11 cellular contexts compared by ENCODE assay signal in genomic region chr9:131545003-131545785, GRCh38. TPM values are rescaled to one million over a fixed set of nuclear protein-coding genes. Genes with fewer than 3 reads are reported as not detected.
A peak's percentile ranks its signal among the peaks of the same experiment; 100 is the strongest.
DNase-seq lines count a peak whose midpoint lies in the region; ATAC-seq and TF ChIP-seq lines count a peak whose summit lies in the region.
"Had no signal": no experiment of that assay in that cellular context is flagged by ENCODE, and none has a peak within 500 bp of the region (broad histone marks: within the 10 kb centered on the region; RNA-seq: fewer than 3 reads in every experiment).

Gene PRRT1B, plus strand, starts transcription at chr9:131545523. Its CDS starts 93 bp downstream, at chr9:131545616.

- TF ChIP-seq CTCF in natural killer cell (IDR thresholded peaks at IDR 0.05) = no peak
- TF ChIP-seq CTCF in HFFc6 (IDR thresholded peaks at IDR 0.05) = no peak

- intact Hi-C loops in natural killer cell (cut with micrococcal nuclease) = no loop called here

- peak within 1 kb of the TSS; percentile 53 for H3K4me3 Mint-ChIP-seq in natural killer cell
- H3K4me3 Mint-ChIP-seq in natural killer cell treated with Interleukin-12 subunit alpha and Interleukin-12 subunit beta and Interleukin-15 and Interleukin-18, amount 100 ng/mL, for 72 hours = no peak within 1 kb of the TSS
- peak within 1 kb of the TSS; percentile 58 for H3K4me3 Mint-ChIP-seq in activated naive CD8-positive, alpha-beta T cell treated with anti-CD3 and anti-CD28 coated beads for 36 hours
- H3K4me3 Mint-ChIP-seq in HFFc6 = no peak within 1 kb of the TSS

- no peak for ATAC-seq in natural killer cell
- ATAC-seq in natural killer cell treated with Interleukin-12 subunit alpha and Interleukin-12 subunit beta and Interleukin-15 and Interleukin-18, amount 100 ng/mL, for 72 hours = no peak
- peak; percentile 95 for ATAC-seq in left lobe of liver
- ATAC-seq in HG03097 (IDR thresholded peaks at IDR 0.05; ENCODE audit: low FRiP score, unreplicated experiment) = no peak

- DNase-seq in natural killer cell = no peak
- DNase-seq in natural killer cell treated with Interleukin-12 subunit alpha and Interleukin-12 subunit beta and Interleukin-15 and Interleukin-18, amount 100 ng/mL, for 72 hours (ENCODE audit: low spot score) = no peak
- no peak for DNase-seq in activated naive CD8-positive, alpha-beta T cell treated with anti-CD3 and anti-CD28 coated beads for 36 hours
- peak; percentile 94 for DNase-seq in left lobe of liver (ENCODE audit: low spot score)
- peak; percentile 84 for DNase-seq in ureter (ENCODE audit: low spot score)
- DNase-seq in Kasumi-1 (lab: John Stamatoyannopoulos, UW) = no peak
- no peak for DNase-seq in HFFc6
- DNase-seq: activated CD4-positive, alpha-beta memory T cell treated with anti-CD3 and anti-CD28 coated beads, Interleukin-2, amount 10 ng/mL, durations not matched to agents 7 days and 5 days had no signal

- H3K4me1 Mint-ChIP-seq in natural killer cell (peaks cover 0 to 13% of the 10 kb centered on the region in 2 donors), HFFc6 (ENCODE audit: low read depth) (peaks cover 5% of the 10 kb centered on the region)
- peaks cover 6 to 7% of the 10 kb centered on the region in 2 donors for H3K4me1 Mint-ChIP-seq in natural killer cell treated with Interleukin-12 subunit alpha and Interleukin-12 subunit beta and Interleukin-15 and Interleukin-18, amount 100 ng/mL, for 72 hours (ENCODE audit: low read depth in 2 of 2)
- H3K4me1 Mint-ChIP-seq in activated naive CD8-positive, alpha-beta T cell treated with anti-CD3 and anti-CD28 coated beads for 36 hours = peaks cover 9% of the 10 kb centered on the region

- H3K9me3 Mint-ChIP-seq in natural killer cell (peaks cover 2 to 6% of the 10 kb centered on the region in 2 donors), HFFc6 (peaks cover 33% of the 10 kb centered on the region)
- peaks cover 6% of the 10 kb centered on the region for H3K9me3 Mint-ChIP-seq in natural killer cell treated with Interleukin-12 subunit alpha and Interleukin-12 subunit beta and Interleukin-15 and Interleukin-18, amount 100 ng/mL, for 72 hours
- peaks cover 34% of the 10 kb centered on the region for H3K9me3 Mint-ChIP-seq in activated naive CD8-positive, alpha-beta T cell treated with anti-CD3 and anti-CD28 coated beads for 36 hours

- peaks cover 9% of the 10 kb centered on the region for H3K36me3 Mint-ChIP-seq in natural killer cell
- peaks cover 15% of the 10 kb centered on the region for H3K36me3 Mint-ChIP-seq in natural killer cell treated with Interleukin-12 subunit alpha and Interleukin-12 subunit beta and Interleukin-15 and Interleukin-18, amount 100 ng/mL, for 72 hours
- H3K36me3 Mint-ChIP-seq in activated naive CD8-positive, alpha-beta T cell treated with anti-CD3 and anti-CD28 coated beads for 36 hours = peaks cover 17% of the 10 kb centered on the region
- peaks cover 24% of the 10 kb centered on the region for H3K36me3 Mint-ChIP-seq in HFFc6 (ENCODE audit: low read depth)

- H3K27ac Mint-ChIP-seq in natural killer cell = no peak within 1 kb of the TSS
- no peak within 1 kb of the TSS for H3K27ac Mint-ChIP-seq in natural killer cell treated with Interleukin-12 subunit alpha and Interleukin-12 subunit beta and Interleukin-15 and Interleukin-18, amount 100 ng/mL, for 72 hours
- no peak within 1 kb of the TSS for H3K27ac Mint-ChIP-seq in activated naive CD8-positive, alpha-beta T cell treated with anti-CD3 and anti-CD28 coated beads for 36 hours
- H3K27ac Mint-ChIP-seq in HFFc6 = no peak within 1 kb of the TSS
- H3K27ac Mint-ChIP-seq: activated CD4-positive, alpha-beta memory T cell treated with anti-CD3 and anti-CD28 coated beads, Interleukin-2, amount 10 ng/mL, durations not matched to agents 7 days and 5 days had no signal

- H3K27me3 Mint-ChIP-seq in natural killer cell (ENCODE audit: low read depth in 2 of 2) (peaks cover 33 to 45% of the 10 kb centered on the region in 2 donors), HFFc6 (ENCODE audit: insufficient read depth) (peaks cover 45% of the 10 kb centered on the region)
- peaks cover 33 to 35% of the 10 kb centered on the region in 2 donors for H3K27me3 Mint-ChIP-seq in natural killer cell treated with Interleukin-12 subunit alpha and Interleukin-12 subunit beta and Interleukin-15 and Interleukin-18, amount 100 ng/mL, for 72 hours
- peaks cover 56% of the 10 kb centered on the region for H3K27me3 Mint-ChIP-seq in activated naive CD8-positive, alpha-beta T cell treated with anti-CD3 and anti-CD28 coated beads for 36 hours

RNA-seq across cellular contexts. Expression of gene PRRT1B, which starts in this region (rescaled TPM):
- not detected for total RNA-seq in natural killer cell
- total RNA-seq in natural killer cell treated with Interleukin-12 subunit alpha and Interleukin-12 subunit beta and Interleukin-15 and Interleukin-18, amount 100 ng/mL, for 72 hours = not detected
- not detected for total RNA-seq in activated naive CD8-positive, alpha-beta T cell treated with anti-CD3 and anti-CD28 coated beads for 36 hours
- 8.5 TPM for total RNA-seq in left lobe of liver
- total RNA-seq in ureter = not detected
- not detected for total RNA-seq in HFFc6 (2021; fragmentation: NEBNext Ultra II Directional; extraction: Animal tissue kit (Norgen Biotek cat#: 25700))
- total RNA-seq: activated CD4-positive, alpha-beta memory T cell treated with anti-CD3 and anti-CD28 coated beads, Interleukin-2, amount 10 ng/mL, durations not matched to agents 7 days and 5 days; Daoy; heart left ventricle had no signal

Comparison
In these comparisons a context has a peak if more than half of its experiments do, and no peak if none do; other contexts are left out.
1. H3K4me3 Mint-ChIP-seq: peak in natural killer cell (single experiment) and activated naive CD8-positive, alpha-beta T cell treated with anti-CD3 and anti-CD28 coated beads for 36 hours (single experiment); none in natural killer cell treated with Interleukin-12 subunit alpha and Interleukin-12 subunit beta and Interleukin-15 and Interleukin-18, amount 100 ng/mL, for 72 hours (single experiment) and HFFc6 (single experiment).
2. Peak in DNase-seq in ureter; RNA of the gene not detected or under 1 TPM.